24 cellular contexts compared by ENCODE assay signal in the genomic region with DNA sequence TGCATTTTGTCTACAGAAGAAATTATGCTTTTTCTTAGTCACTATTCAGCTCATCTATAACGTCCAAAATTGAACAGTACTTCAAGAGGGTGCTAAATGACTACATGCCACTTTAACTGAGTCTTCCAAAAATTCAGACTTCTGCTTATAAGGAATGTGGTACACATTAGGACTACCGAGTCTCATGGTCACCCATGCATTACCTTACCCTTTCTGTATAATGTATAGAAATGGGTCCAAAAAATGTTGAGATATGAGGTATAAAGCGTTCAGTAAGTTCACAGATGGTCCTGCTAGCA.
DNase-seq lines count a peak whose midpoint lies in the region; ATAC-seq and TF ChIP-seq lines count a peak whose summit lies in the region.
"Had no signal": no experiment of that assay in that cellular context is flagged by ENCODE, and none has a peak within 500 bp of the region (broad histone marks: within the 10 kb centered on the region; RNA-seq: fewer than 3 reads in every experiment).

No MANE protein-coding gene starts in this region.

- H3K27me3 Mint-ChIP-seq in activated T-helper 2 cell treated with anti-CD3 and anti-CD28 coated beads, Interferon-gamma antibody, Interleukin-2, Interleukin-4, amounts not matched to agents 10 μg/mL and 5 μg/mL and 100 μg/mL, durations not matched to agents 14 hours and 24 hours and 36 hours (ENCODE audit: low read depth), result no peaks in the 10 kb centered on the region

- H4K20me1 ChIP-seq in DND-41 (ENCODE audit: insufficient read depth, low read length) (no peaks in the 10 kb centered on the region), Loucy (ENCODE audit: insufficient read depth, low read length, poor library complexity, severe bottlenecking) (no peaks in the 10 kb centered on the region), Karpas-422 (ENCODE audit: insufficient read depth, low read depth, low read length) (no peaks in the 10 kb centered on the region)

- H3K9me2 ChIP-seq in Loucy (replicated peaks; ENCODE audit: low read depth, low read length) (no peaks in the 10 kb centered on the region), Karpas-422 (replicated peaks; ENCODE audit: insufficient read depth, low read length) (no peaks in the 10 kb centered on the region)

- H3K56ac ChIP-seq in mesendoderm (ENCODE audit: low read length), result no peak overlapping the region

- peak overlapping the region; percentile 11 for H3K27ac Mint-ChIP-seq in activated T-helper 2 cell treated with anti-CD3 and anti-CD28 coated beads, Interferon-gamma antibody, Interleukin-2, Interleukin-4, amounts not matched to agents 10 μg/mL and 5 μg/mL and 100 μg/mL, durations not matched to agents 14 hours and 24 hours and 36 hours
- H3K27ac Mint-ChIP-seq: activated T-cell treated with anti-CD3 and anti-CD28 coated beads, Interleukin-2, amount 50 U/mL, for 72 hours; endodermal cell; stimulated activated effector memory CD8-positive, alpha-beta T cell treated with anti-CD3 and anti-CD28 coated beads, Interleukin-12 subunit alpha, Interleukin-12 subunit beta, amount 100 ng/mL, for 72 hours had no signal

- H3K36me3 Mint-ChIP-seq in activated T-helper 2 cell treated with anti-CD3 and anti-CD28 coated beads, Interferon-gamma antibody, Interleukin-2, Interleukin-4, amounts not matched to agents 10 μg/mL and 5 μg/mL and 100 μg/mL, durations not matched to agents 14 hours and 24 hours and 36 hours (ENCODE audit: low read depth), result no peaks in the 10 kb centered on the region
- H3K36me3 Mint-ChIP-seq: stimulated activated effector memory CD8-positive, alpha-beta T cell treated with anti-CD3 and anti-CD28 coated beads, Interleukin-12 subunit alpha, Interleukin-12 subunit beta, amount 100 ng/mL, for 72 hours had no signal

- no peak overlapping the region for H4K5ac ChIP-seq in mesendoderm (ENCODE audit: low read length)

- no peak for ATAC-seq in DND-41 (ENCODE audit: insufficient read depth, low read depth)
- ATAC-seq in GM18867 (IDR thresholded peaks at IDR 0.05; ENCODE audit: unreplicated experiment), result no peak
- ATAC-seq: activated T-cell treated with anti-CD3 and anti-CD28 coated beads, Interleukin-2, amount 50 U/mL, for 72 hours; pancreas; stimulated activated effector memory CD8-positive, alpha-beta T cell treated with anti-CD3 and anti-CD28 coated beads, Interleukin-12 subunit alpha, Interleukin-12 subunit beta, amount 100 ng/mL, for 72 hours had no signal

- intact Hi-C loops in activated T-helper 2 cell treated with anti-CD3 and anti-CD28 coated beads, Interferon-gamma antibody, Interleukin-2, Interleukin-4, amounts not matched to agents 10 μg/mL and 5 μg/mL and 100 μg/mL, durations not matched to agents 14 hours and 24 hours and 36 hours (cut with micrococcal nuclease), result loop anchor here (5.0 kb wide), 1 partner anchor 344 kb away; the partner anchor contains the start of gene ZNF184

- H2AK5ac ChIP-seq in mesendoderm (ENCODE audit: low read length), result no peak overlapping the region

- no peaks in the 10 kb centered on the region for H3K79me1 ChIP-seq in mesendoderm (ENCODE audit: low read length)

- TF ChIP-seq CTCF in DND-41 (IDR thresholded peaks at IDR 0.05; ENCODE audit: borderline replicate concordance, extremely low read depth, low read length, poor library complexity, severe bottlenecking) (no peak), Loucy (conservative IDR thresholded peaks at IDR 0.05; ENCODE audit: low read length) (no peak)

- H3K23ac ChIP-seq in mesendoderm (ENCODE audit: low read length), result no peak overlapping the region

- no peak overlapping the region for H3K4ac ChIP-seq in mesendoderm (ENCODE audit: low read depth, low read length)

- H3K4me1 ChIP-seq in ACC112 (ENCODE audit: control insufficient read depth, insufficient read depth, low read length, unreplicated experiment), result peaks cover 33% of the 10 kb centered on the region
- H3K4me1 ChIP-seq in DND-41 (ENCODE audit: insufficient read depth, low read length), result peaks cover 55% of the 10 kb centered on the region
- peaks cover 54% of the 10 kb centered on the region for H3K4me1 ChIP-seq in Loucy (ENCODE audit: insufficient read depth, low read length, poor library complexity, severe bottlenecking)
- peaks cover 50% of the 10 kb centered on the region for H3K4me1 ChIP-seq in Karpas-422 (ENCODE audit: low read length)
- no peaks in the 10 kb centered on the region for H3K4me1 ChIP-seq in mesendoderm (ENCODE audit: control insufficient read depth, low read depth, low read length)
- H3K4me1 ChIP-seq: pancreas had no signal

- H3K79me2 ChIP-seq in ACC112 (ENCODE audit: control insufficient read depth, insufficient read depth, low read length, unreplicated experiment) (peaks cover 24% of the 10 kb centered on the region), DND-41 (ENCODE audit: insufficient read depth, low read length) (peaks cover 34% of the 10 kb centered on the region), Loucy (ENCODE audit: insufficient read depth, low read length) (peaks cover 12% of the 10 kb centered on the region), Karpas-422 (ENCODE audit: low read length) (no peaks in the 10 kb centered on the region), mesendoderm (ENCODE audit: control insufficient read depth, insufficient read depth, low read length) (no peaks in the 10 kb centered on the region)

- H3K27me3 ChIP-seq in ACC112 (ENCODE audit: insufficient read depth, low read length), result no peaks in the 10 kb centered on the region
- no peaks in the 10 kb centered on the region for H3K27me3 ChIP-seq in DND-41 (ENCODE audit: insufficient read depth, low read length, poor library complexity)
- no peaks in the 10 kb centered on the region for H3K27me3 ChIP-seq in Loucy (ENCODE audit: insufficient read depth, low read length, poor library complexity, severe bottlenecking)
- H3K27me3 ChIP-seq in Karpas-422 (ENCODE audit: low read length), result no peaks in the 10 kb centered on the region
- H3K27me3 ChIP-seq in H7 (ENCODE audit: control insufficient read depth, insufficient read depth, low read length), result no peaks in the 10 kb centered on the region
- no peaks in the 10 kb centered on the region for H3K27me3 ChIP-seq in mesendoderm (ENCODE audit: insufficient read depth, low read length, poor library complexity)
- H3K27me3 ChIP-seq: brain microvascular endothelial cell, pancreas, tibial nerve had no signal

- H3K4me3 Mint-ChIP-seq in activated T-helper 2 cell treated with anti-CD3 and anti-CD28 coated beads, Interferon-gamma antibody, Interleukin-2, Interleukin-4, amounts not matched to agents 10 μg/mL and 5 μg/mL and 100 μg/mL, durations not matched to agents 14 hours and 24 hours and 36 hours (ENCODE audit: low read depth), result no peak overlapping the region
- H3K4me3 Mint-ChIP-seq: endodermal cell; stimulated activated effector memory CD8-positive, alpha-beta T cell treated with anti-CD3 and anti-CD28 coated beads, Interleukin-12 subunit alpha, Interleukin-12 subunit beta, amount 100 ng/mL, for 72 hours had no signal

- peaks cover 38% of the 10 kb centered on the region for H3K4me1 Mint-ChIP-seq in activated T-helper 2 cell treated with anti-CD3 and anti-CD28 coated beads, Interferon-gamma antibody, Interleukin-2, Interleukin-4, amounts not matched to agents 10 μg/mL and 5 μg/mL and 100 μg/mL, durations not matched to agents 14 hours and 24 hours and 36 hours (ENCODE audit: low read depth)

- DNase-seq in DND-41, result no peak
- no peak for DNase-seq in activated T-helper 2 cell treated with anti-CD3 and anti-CD28 coated beads, Interferon-gamma antibody, Interleukin-2, Interleukin-4, amounts not matched to agents 10 μg/mL and 5 μg/mL and 100 μg/mL, durations not matched to agents 14 hours and 24 hours and 36 hours (ENCODE audit: low spot score)
- no peak for DNase-seq in Karpas-422
- no peak for DNase-seq in H7
- DNase-seq in mesendoderm, result no peak
- DNase-seq: activated naive CD4-positive, alpha-beta T cell treated with Interleukin-2 at 50 U/mL for 16 hours; activated T-cell treated with anti-CD3 and anti-CD28 coated beads, Interleukin-2, amount 50 U/mL, for 72 hours; brain microvascular endothelial cell; C1 segment of cervical spinal cord; cerebellar nuclear complex; COR-L47; dermis blood vessel endothelial cell; endodermal cell; Kasumi-1; MV-4-11; NCI-H1436 treated with DMSO at 0.1 percent for 48 hours; NCI-H2107; pancreas; stimulated activated CD4-positive, alpha-beta T cell treated with anti-CD3 and anti-CD28 coated beads, Interleukin-15, amount 100 ng/mL, for 24 hours had no signal

- no CpG with 5 or more reads among the region's 3 CpGs for WGBS in mesendoderm (ENCODE audit: extremely low coverage, insufficient coverage, low lambda C conversion rate)

- H3F3A ChIP-seq in Loucy (ENCODE audit: low read depth), result peaks cover 18% of the 10 kb centered on the region

- H3K4me2 ChIP-seq in DND-41 (ENCODE audit: insufficient read depth, low read length), result peak overlapping the region; percentile 59
- H3K4me2 ChIP-seq in Loucy (ENCODE audit: low read depth, low read length, poor library complexity, severe bottlenecking), result peak overlapping the region; percentile 91
- no peak overlapping the region for H3K4me2 ChIP-seq in Karpas-422 (ENCODE audit: low read depth, low read length, poor library complexity, severe bottlenecking)
- no peak overlapping the region for H3K4me2 ChIP-seq in mesendoderm (ENCODE audit: low read length)

- H3K9me3 ChIP-seq in DND-41 (ENCODE audit: insufficient read depth, low read length, severe bottlenecking) (no peaks in the 10 kb centered on the region), Loucy (ENCODE audit: insufficient read depth, low read depth, low read length) (no peaks in the 10 kb centered on the region), Karpas-422 (ENCODE audit: low read length) (no peaks in the 10 kb centered on the region)
- H3K9me3 ChIP-seq: pancreas, tibial nerve had no signal

- H3K4me3 ChIP-seq in ACC112 (ENCODE audit: low read depth, low read length) (no peak overlapping the region), DND-41 (ENCODE audit: low read depth in 1 of 2, low read length in 2 of 2) (no peak overlapping the region), Loucy (ENCODE audit: low read length, poor library complexity, severe bottlenecking) (peak overlapping the region; percentile 29), Karpas-422 (ENCODE audit: low read length) (no peak overlapping the region), H7 (ENCODE audit: insufficient read depth, low read depth, low read length) (no peak overlapping the region), mesendoderm (ENCODE audit: low read length) (no peak overlapping the region)
- H3K4me3 ChIP-seq: pancreas, tibial nerve had no signal

- H3K9ac ChIP-seq in DND-41 (ENCODE audit: low read depth, low read length) (peak overlapping the region; percentile 83), Loucy (ENCODE audit: low read depth, low read length, poor library complexity, severe bottlenecking) (peak overlapping the region; percentile 100), Karpas-422 (ENCODE audit: low read length) (no peak overlapping the region), mesendoderm (ENCODE audit: low read length) (no peak overlapping the region)

- H2BK15ac ChIP-seq in mesendoderm (replicated peaks; ENCODE audit: low read depth), result no peak overlapping the region

- H2BK120ac ChIP-seq in mesendoderm (ENCODE audit: low read depth, low read length), result no peak overlapping the region

- H4K8ac ChIP-seq in mesendoderm (ENCODE audit: low read depth, low read length), result no peak overlapping the region

- H3K9me3 Mint-ChIP-seq in activated T-helper 2 cell treated with anti-CD3 and anti-CD28 coated beads, Interferon-gamma antibody, Interleukin-2, Interleukin-4, amounts not matched to agents 10 μg/mL and 5 μg/mL and 100 μg/mL, durations not matched to agents 14 hours and 24 hours and 36 hours, result no peaks in the 10 kb centered on the region
- H3K9me3 Mint-ChIP-seq: activated T-cell treated with anti-CD3 and anti-CD28 coated beads, Interleukin-2, amount 50 U/mL, for 72 hours; endodermal cell; stimulated activated effector memory CD8-positive, alpha-beta T cell treated with anti-CD3 and anti-CD28 coated beads, Interleukin-12 subunit alpha, Interleukin-12 subunit beta, amount 100 ng/mL, for 72 hours had no signal

- H2BK5ac ChIP-seq in mesendoderm (ENCODE audit: low read length), result no peak overlapping the region

- H3K18ac ChIP-seq in mesendoderm (ENCODE audit: low read length), result no peak overlapping the region

- H3K36me3 ChIP-seq in ACC112 (ENCODE audit: insufficient read depth, low read length) (peaks cover 11% of the 10 kb centered on the region; the same call in 1 of the 2 replicates), DND-41 (ENCODE audit: insufficient read depth, low read length) (peaks cover 3% of the 10 kb centered on the region; the same call in 1 of the 2 replicates), Loucy (ENCODE audit: insufficient read depth, low read length) (no peaks in the 10 kb centered on the region), Karpas-422 (ENCODE audit: insufficient read depth, low read length) (0 out of 2 replicates have a peak, but pooled peaks cover 5% of the 10 kb centered on the region), H7 (replicated peaks; ENCODE audit: control insufficient read depth, insufficient read depth, low read length) (no peaks in the 10 kb centered on the region), mesendoderm (ENCODE audit: control insufficient read depth, insufficient read depth, low read length) (no peaks in the 10 kb centered on the region)
- H3K36me3 ChIP-seq: brain microvascular endothelial cell, pancreas, tibial nerve had no signal

- H2AFZ ChIP-seq in ACC112 (ENCODE audit: low read length, unreplicated experiment), result no peak overlapping the region
- H2AFZ ChIP-seq in DND-41 (ENCODE audit: low read depth, low read length), result no peak overlapping the region
- H2AFZ ChIP-seq in Loucy (ENCODE audit: low read length), result peak overlapping the region; percentile 50; the same call in 1 of the 2 replicates
- H2AFZ ChIP-seq in Karpas-422 (ENCODE audit: low read length), result no peak overlapping the region

- H3K27ac ChIP-seq in ACC112 (ENCODE audit: low read depth, low read length) (peak overlapping the region; percentile 53; the same call in 1 of the 2 replicates), DND-41 (ENCODE audit: low read length) (peak overlapping the region; percentile 97), Karpas-422 (ENCODE audit: low read length) (no peak overlapping the region), mesendoderm (ENCODE audit: low read depth, low read length) (no peak overlapping the region)
- H3K27ac ChIP-seq: brain microvascular endothelial cell, pancreas, tibial nerve had no signal

Comparison
In these comparisons a context has a peak if more than half of its experiments do, and no peak if none do; other contexts are left out.
1. H3K27ac ChIP-seq: peak in ACC112 (single experiment) and DND-41 (single experiment); none in Karpas-422 (single experiment) and mesendoderm (single experiment).
2. H3K4me2 ChIP-seq: peak in DND-41 (single experiment) and Loucy (single experiment); none in Karpas-422 (single experiment) and mesendoderm (single experiment).
3. H3K9ac ChIP-seq: peak in DND-41 (single experiment) and Loucy (single experiment); none in Karpas-422 (single experiment) and mesendoderm (single experiment).